Comparison of ENCODE assay signal across 20 cellular contexts in the genomic region with DNA sequence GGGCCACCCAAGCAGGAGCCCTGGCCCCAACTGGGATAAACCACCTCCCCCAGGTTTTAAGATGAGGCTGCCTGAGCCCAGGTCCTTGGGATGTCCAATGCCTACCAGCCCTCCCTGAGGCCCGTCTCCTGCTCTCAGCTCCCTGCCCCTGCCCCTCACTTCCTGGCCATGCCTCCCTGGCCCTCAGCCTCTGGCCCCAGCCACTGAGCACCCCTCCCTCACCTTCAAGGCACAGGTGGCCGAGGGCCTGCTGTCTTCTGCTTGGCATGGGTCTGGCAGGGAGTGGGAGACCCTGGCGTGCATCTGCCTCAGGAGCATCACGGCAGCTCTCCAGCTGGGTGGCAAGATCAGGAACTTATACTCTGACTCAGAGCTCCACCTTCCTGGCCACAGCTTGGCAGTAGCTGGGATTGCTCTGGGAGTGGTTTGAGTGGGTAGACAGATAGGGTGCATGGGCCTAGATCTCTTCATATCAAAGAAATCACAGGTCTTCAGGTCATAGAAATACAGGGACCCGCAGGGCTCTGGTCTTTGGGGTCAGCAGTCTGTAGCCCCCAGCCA. TPM values are rescaled to one million over a fixed set of nuclear protein-coding genes. Genes with fewer than 3 reads are reported as not detected.
"Had no signal": no experiment of that assay in that cellular context is flagged by ENCODE, and none has a peak within 500 bp of the region (broad histone marks: within the 10 kb centered on the region; RNA-seq: fewer than 3 reads in every experiment).

A gene with protein sequence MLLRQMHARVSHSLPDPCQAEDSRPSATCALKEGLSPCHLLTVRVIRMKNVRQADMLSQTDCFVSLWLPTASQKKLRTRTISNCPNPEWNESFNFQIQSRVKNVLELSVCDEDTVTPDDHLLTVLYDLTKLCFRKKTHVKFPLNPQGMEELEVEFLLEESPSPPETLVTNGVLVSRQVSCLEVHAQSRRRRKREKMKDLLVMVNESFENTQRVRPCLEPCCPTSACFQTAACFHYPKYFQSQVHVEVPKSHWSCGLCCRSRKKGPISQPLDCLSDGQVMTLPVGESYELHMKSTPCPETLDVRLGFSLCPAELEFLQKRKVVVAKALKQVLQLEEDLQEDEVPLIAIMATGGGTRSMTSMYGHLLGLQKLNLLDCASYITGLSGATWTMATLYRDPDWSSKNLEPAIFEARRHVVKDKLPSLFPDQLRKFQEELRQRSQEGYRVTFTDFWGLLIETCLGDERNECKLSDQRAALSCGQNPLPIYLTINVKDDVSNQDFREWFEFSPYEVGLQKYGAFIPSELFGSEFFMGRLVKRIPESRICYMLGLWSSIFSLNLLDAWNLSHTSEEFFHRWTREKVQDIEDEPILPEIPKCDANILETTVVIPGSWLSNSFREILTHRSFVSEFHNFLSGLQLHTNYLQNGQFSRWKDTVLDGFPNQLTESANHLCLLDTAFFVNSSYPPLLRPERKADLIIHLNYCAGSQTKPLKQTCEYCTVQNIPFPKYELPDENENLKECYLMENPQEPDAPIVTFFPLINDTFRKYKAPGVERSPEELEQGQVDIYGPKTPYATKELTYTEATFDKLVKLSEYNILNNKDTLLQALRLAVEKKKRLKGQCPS (minus strand): TSS at position 330 of the 561 bp plus-strand sequence. CDS start 12 bp downstream, at position 318.

- ATAC-seq: left lobe of liver; mucosa of descending colon; naive thymus-derived CD4-positive, alpha-beta T cell; stimulated activated naive CD8-positive, alpha-beta T cell treated with anti-CD3 and anti-CD28 coated beads, Interleukin-15, amount 100 ng/mL, for 72 hours; T-helper 17 cell had no signal

- DNase-seq: activated B cell treated with CpG ODN at 0.5 μM for 24 hours; activated CD4-positive, alpha-beta T cell treated with anti-CD3 and anti-CD28 coated beads, Interleukin-2, amount 10 ng/mL, durations not matched to agents 7 days and 5 days; activated CD8-positive, alpha-beta memory T cell treated with anti-CD3 and anti-CD28 coated beads for 24 hours; anterior cingulate cortex; brain microvascular endothelial cell; cerebellar nuclear complex; effector CD8-positive, alpha-beta T cell; islet precursor cell; mucosa of descending colon; naive thymus-derived CD4-positive, alpha-beta T cell; retina; stimulated activated naive CD8-positive, alpha-beta T cell treated with anti-CD3 and anti-CD28 coated beads, Interleukin-15, amount 100 ng/mL, for 72 hours; T-helper 17 cell; testis had no signal

- H3K27ac ChIP-seq: brain microvascular endothelial cell, parathyroid adenoma, testis had no signal

- H3K4me3 ChIP-seq: mucosa of descending colon, smooth muscle cell, testis had no signal

RNA-seq across cellular contexts. Expression of the gene that starts here (rescaled TPM):
- total RNA-seq: activated B cell treated with CpG ODN at 0.5 μM for 24 hours; activated CD4-positive, alpha-beta T cell treated with anti-CD3 and anti-CD28 coated beads, Interleukin-2, amount 10 ng/mL, durations not matched to agents 7 days and 5 days; activated T-helper 1 cell treated with anti-CD3 and anti-CD28 coated beads, Interleukin-12 subunit alpha, Interleukin-12 subunit beta, Interleukin-2, Interleukin-4 antibody, amounts not matched to agents 30 ng/mL and 10 ng/mL and 1 ng/mL, durations not matched to agents 14 hours and 24 hours and 36 hours; endothelial cell of umbilical vein; left lobe of liver; naive thymus-derived CD4-positive, alpha-beta T cell; T-helper 17 cell; urinary bladder had no signal
